17 cellular contexts compared by ENCODE assay signal in genomic region chr12:104091136-104091535, GRCh38. TPM values are rescaled to one million over a fixed set of nuclear protein-coding genes. Genes with fewer than 3 reads are reported as not detected.
DNase-seq lines count a peak whose midpoint lies in the region; ATAC-seq and TF ChIP-seq lines count a peak whose summit lies in the region.
"Had no signal": no experiment of that assay in that cellular context is flagged by ENCODE, and none has a peak within 500 bp of the region (broad histone marks: within the 10 kb centered on the region; RNA-seq: fewer than 3 reads in every experiment).

No MANE protein-coding gene starts in this region.

- H3K36me3 Mint-ChIP-seq in H9 (ENCODE audit: insufficient read depth in 1 of 3, low read depth in 3 of 3) (no peaks in the 10 kb centered on the region), WTC11 (no peaks in the 10 kb centered on the region), progenitor cell of endocrine pancreas (ENCODE audit: insufficient read depth) (peaks cover 12% of the 10 kb centered on the region)
- H3K36me3 Mint-ChIP-seq: IgD-negative memory B cell had no signal

- H2BK5ac ChIP-seq in H9 (ENCODE audit: insufficient read length, low read length), result no peak overlapping the region
- no peak overlapping the region for H2BK5ac ChIP-seq in mesenchymal stem cell (ENCODE audit: low read depth, low read length, poor library complexity, severe bottlenecking)

- no peak overlapping the region for H3K4me3 ChIP-seq in mesenchymal stem cell (ENCODE audit: insufficient read depth in 1 of 2, low read depth in 1 of 2, low read length in 2 of 2)
- H3K4me3 ChIP-seq: A549 had no signal

- H3K4me3 Mint-ChIP-seq in H9 (no peak overlapping the region), WTC11 (no peak overlapping the region), progenitor cell of endocrine pancreas (ENCODE audit: low read depth) (no peak overlapping the region)
- H3K4me3 Mint-ChIP-seq: CD4-positive, alpha-beta memory T cell; IgD-negative memory B cell had no signal

- H4K8ac ChIP-seq in H9 (replicated peaks; ENCODE audit: insufficient read length, low read depth, low read length), result no peak overlapping the region
- no peak overlapping the region for H4K8ac ChIP-seq in mesenchymal stem cell (ENCODE audit: low read length)

- H3K4ac ChIP-seq in H9 (ENCODE audit: low read depth, low read length) (no peak overlapping the region), mesenchymal stem cell (ENCODE audit: low read depth in 1 of 2, low read length in 2 of 2) (no peak overlapping the region)

- no peak overlapping the region for H3K23ac ChIP-seq in H9 (ENCODE audit: insufficient read length, low read depth, low read length)
- H3K23ac ChIP-seq in mesenchymal stem cell (ENCODE audit: low read length in 2 of 2), result no peak overlapping the region

- H3T11ph ChIP-seq in H9 (ENCODE audit: low read length), result no peak overlapping the region

- no peak overlapping the region for H2BK120ac ChIP-seq in H9 (ENCODE audit: low read depth, low read length, poor library complexity, severe bottlenecking)
- peak overlapping the region; percentile 5 for H2BK120ac ChIP-seq in mesenchymal stem cell (ENCODE audit: low read depth, low read length)

- peak overlapping the region in 2 of 3 experiments; percentile 10 to 62; a peak in 4 of 7 replicates for H3K27ac Mint-ChIP-seq in H9
- peak overlapping the region; percentile 90 for H3K27ac Mint-ChIP-seq in WTC11
- H3K27ac Mint-ChIP-seq in progenitor cell of endocrine pancreas, result peak overlapping the region; percentile 69

- H2BK12ac ChIP-seq in H9 (ENCODE audit: insufficient read length, low read depth, low read length) (no peak overlapping the region), mesenchymal stem cell (ENCODE audit: low read length in 2 of 2) (no peak overlapping the region)

- H2BK15ac ChIP-seq in H9 (ENCODE audit: low read depth, low read length), result no peak overlapping the region
- H2BK15ac ChIP-seq in mesenchymal stem cell (ENCODE audit: low read depth, poor library complexity, severe bottlenecking), result no peak overlapping the region

- no peak overlapping the region for H4K91ac ChIP-seq in H9 (ENCODE audit: insufficient read length, low read depth, low read length)
- no peak overlapping the region for H4K91ac ChIP-seq in mesenchymal stem cell (ENCODE audit: low read length)

- no peak overlapping the region for H2AK5ac ChIP-seq in H9 (ENCODE audit: insufficient read length, low read length)
- no peak overlapping the region for H2AK5ac ChIP-seq in mesenchymal stem cell (ENCODE audit: low read length, severe bottlenecking)

- H3K9ac ChIP-seq in H9 (ENCODE audit: extremely low read depth, insufficient read length, low read length), result no peak overlapping the region
- H3K9ac ChIP-seq in mesenchymal stem cell (ENCODE audit: low read length), result no peak overlapping the region

- WGBS in H9 (ENCODE audit: extremely low coverage, insufficient read length, low lambda C conversion rate), result no CpG with 5 or more reads among the region's 4 CpGs
- 96% methylated on average over 4 of the region's 4 CpGs for WGBS in mesenchymal stem cell

- H3K36me3 ChIP-seq in mesenchymal stem cell (ENCODE audit: control insufficient read depth in 1 of 2, insufficient read depth in 2 of 2, low read depth in 1 of 2, low read length in 2 of 2), result peaks cover 9 to 89% of the 10 kb centered on the region in 2 experiments

- H4K5ac ChIP-seq in H9 (ENCODE audit: insufficient read length, low read depth, low read length), result no peak overlapping the region

- H2BK20ac ChIP-seq in H9 (ENCODE audit: low read depth, low read length, poor library complexity, severe bottlenecking), result no peak overlapping the region

- TF ChIP-seq CTCF in H9 (conservative IDR thresholded peaks at IDR 0.05) (no peak), WTC11 (IDR thresholded peaks at IDR 0.05) (no peak), progenitor cell of endocrine pancreas (IDR thresholded peaks at IDR 0.05; ENCODE audit: unreplicated experiment) (no peak)

- H3K79me2 ChIP-seq in H9 (ENCODE audit: insufficient read depth, low read length), result no peaks in the 10 kb centered on the region

- no peaks in the 10 kb centered on the region for H3K4me1 ChIP-seq in H9 (ENCODE audit: insufficient read depth, low read length)
- no peaks in the 10 kb centered on the region for H3K4me1 ChIP-seq in mesenchymal stem cell (ENCODE audit: control insufficient read depth, insufficient read depth, low read depth, low read length)
- H3K4me1 ChIP-seq: A549, BE2C had no signal

- H3K27me3 ChIP-seq in H9 (ENCODE audit: insufficient read depth, low read length) (no peaks in the 10 kb centered on the region), mesenchymal stem cell (ENCODE audit: control insufficient read depth in 1 of 2, insufficient read depth in 1 of 2, low read length in 2 of 2) (no peaks in the 10 kb centered on the region)
- H3K27me3 ChIP-seq: BE2C had no signal

- no peaks in the 10 kb centered on the region for H3K23me2 ChIP-seq in H9 (ENCODE audit: insufficient read length, low read depth, low read length, poor library complexity, severe bottlenecking)

- H3K4me1 Mint-ChIP-seq in H9, result peaks cover 8 to 11% of the 10 kb centered on the region in 2 experiments; a peak in 3 of 4 replicates
- H3K4me1 Mint-ChIP-seq in WTC11, result peaks cover 10% of the 10 kb centered on the region
- no peaks in the 10 kb centered on the region for H3K4me1 Mint-ChIP-seq in progenitor cell of endocrine pancreas (ENCODE audit: low read depth)
- H3K4me1 Mint-ChIP-seq: IgD-negative memory B cell had no signal

- H3K56ac ChIP-seq in H9 (ENCODE audit: insufficient read length, low read depth, low read length), result no peak overlapping the region

- H3K9me3 ChIP-seq in H9 (ENCODE audit: control insufficient read depth, low read depth, low read length) (no peaks in the 10 kb centered on the region), mesenchymal stem cell (ENCODE audit: control insufficient read depth, low read length) (no peaks in the 10 kb centered on the region)
- H3K9me3 ChIP-seq: A549, BE2C had no signal

- no peaks in the 10 kb centered on the region for H3K79me1 ChIP-seq in H9 (ENCODE audit: insufficient read depth, low read depth, low read length, poor library complexity, severe bottlenecking)
- peaks cover 4% of the 10 kb centered on the region for H3K79me1 ChIP-seq in mesenchymal stem cell (replicated peaks; ENCODE audit: low read length, poor library complexity, severe bottlenecking)

- DNase-seq in H9 (no peak), WTC11 (ENCODE audit: low spot score) (no peak), mesenchymal stem cell (no peak), progenitor cell of endocrine pancreas (ENCODE audit: low spot score, unreplicated experiment) (no peak), NCI-H774 (lab: John Stamatoyannopoulos, UW) (no peak), NCI-H187 treated with DMSO at 0.1 percent for 48 hours (lab: John Stamatoyannopoulos, UW) (no peak)
- DNase-seq: BE2C; CD4-positive, alpha-beta memory T cell; DMS153; DMS79 treated with DMSO at 0.1 percent for 48 hours; EL; GDM1 had no signal

- CTCF ChIA-PET in WTC11 (lab: Charles Lee), result interaction anchor here (0.8 kb wide), 1 partner anchor 18 kb away, joined by 3 read pairs; no protein-coding TSS in a partner anchor

- ATAC-seq in WTC11 (peak; percentile 56), GM19467 (IDR thresholded peaks at IDR 0.05; ENCODE audit: unreplicated experiment) (no peak)
- ATAC-seq: A549 had no signal

- H3K9me3 Mint-ChIP-seq in H9, result no peaks in the 10 kb centered on the region
- H3K9me3 Mint-ChIP-seq in WTC11, result no peaks in the 10 kb centered on the region
- no peaks in the 10 kb centered on the region for H3K9me3 Mint-ChIP-seq in progenitor cell of endocrine pancreas (ENCODE audit: low read depth)
- H3K9me3 Mint-ChIP-seq: CD4-positive, alpha-beta memory T cell; IgD-negative memory B cell had no signal

- H3K27ac ChIP-seq in H9 (ENCODE audit: insufficient read length, low read depth, low read length) (no peak overlapping the region), mesenchymal stem cell (ENCODE audit: low read length, poor library complexity, severe bottlenecking) (no peak overlapping the region)
- H3K27ac ChIP-seq: A549, C4-2B had no signal

- POLR2A ChIA-PET in WTC11 (lab: Charles Lee), result interaction anchor here (1.2 kb wide), 1 partner anchor 47 kb away, joined by 3 read pairs; the partner anchor contains the start of gene NFYB

- H3K4me2 ChIP-seq in H9 (ENCODE audit: insufficient read depth, insufficient read length, low read length) (no peak overlapping the region), mesenchymal stem cell (ENCODE audit: low read length, poor library complexity, severe bottlenecking) (no peak overlapping the region)
- H3K4me2 ChIP-seq: A549 had no signal

- H3K27me3 Mint-ChIP-seq in H9 (ENCODE audit: low read depth), result no peaks in the 10 kb centered on the region
- no peaks in the 10 kb centered on the region for H3K27me3 Mint-ChIP-seq in WTC11 (ENCODE audit: low read depth)
- H3K27me3 Mint-ChIP-seq in progenitor cell of endocrine pancreas, result no peaks in the 10 kb centered on the region
- H3K27me3 Mint-ChIP-seq: CD4-positive, alpha-beta memory T cell; IgD-negative memory B cell had no signal

- no peak overlapping the region for H3K18ac ChIP-seq in H9 (ENCODE audit: insufficient read length, low read depth, low read length)
- H3K18ac ChIP-seq in mesenchymal stem cell (ENCODE audit: low read depth in 1 of 2, low read length in 2 of 2), result no peak overlapping the region

- no peaks in the 10 kb centered on the region for H4K20me1 ChIP-seq in H9 (ENCODE audit: control insufficient read depth, insufficient read depth, insufficient read length)

- H3K14ac ChIP-seq in H9 (ENCODE audit: insufficient read depth, low read length) (0 out of 2 replicates have a peak overlapping the region, but pooled peaks have one; percentile 24), mesenchymal stem cell (ENCODE audit: low read length in 2 of 2) (no peak overlapping the region)

- H2AFZ ChIP-seq in H9 (ENCODE audit: low read length) (no peak overlapping the region), mesenchymal stem cell (ENCODE audit: low read depth, low read length) (no peak overlapping the region)

RNA-seq across cellular contexts. Expression of gene HCFC2, which starts 26.8 kb away (rescaled TPM):
- total RNA-seq in H9 (2021) (1.4 and 1.9 TPM in 2 replicates), WTC11 (2021) (1.6 to 2.1 TPM (median 1.6 TPM) in 3 replicates), progenitor cell of endocrine pancreas (10.2 and 11.4 TPM in 2 replicates)
- 8.6 TPM for polyA plus RNA-seq in mesenchymal stem cell (2013, experiment 1 of 2)
- 8.8 TPM for polyA plus RNA-seq in mesenchymal stem cell (2013, experiment 2 of 2)

RNA-seq across cellular contexts. Expression of gene GLT8D2, which starts 41.1 kb away (rescaled TPM):
- total RNA-seq in H9 (2021) (2.9 and 3.8 TPM in 2 replicates), WTC11 (2021) (4.5 to 10.2 TPM (median 8.8 TPM) in 3 replicates), progenitor cell of endocrine pancreas (0.46 and 0.80 TPM in 2 replicates)
- polyA plus RNA-seq in mesenchymal stem cell (2013, experiment 1 of 2), result 75.0 TPM
- 77.1 TPM for polyA plus RNA-seq in mesenchymal stem cell (2013, experiment 2 of 2)
- total RNA-seq: CD4-positive, alpha-beta memory T cell; HT-29 had no signal

RNA-seq across cellular contexts. Expression of gene NFYB, which starts 46.9 kb away (rescaled TPM):
- total RNA-seq in H9 (2021) (52.1 and 52.5 TPM in 2 replicates), WTC11 (2021) (33.0 to 36.0 TPM (median 34.6 TPM) in 3 replicates), progenitor cell of endocrine pancreas (35.2 and 36.2 TPM in 2 replicates)
- 11.7 TPM for polyA plus RNA-seq in mesenchymal stem cell (2013, experiment 1 of 2)
- polyA plus RNA-seq in mesenchymal stem cell (2013, experiment 2 of 2), result 10.7 TPM

Comparison
In these comparisons a context has a peak if more than half of its experiments do, and no peak if none do; other contexts are left out.
1. H3K27ac Mint-ChIP-seq: peak in every context shown above with its lines; median percentile 90 in WTC11; 69 in progenitor cell of endocrine pancreas; 36 in H9.